Comparison of ENCODE assay signal across 1 cellular context in the genomic region with DNA sequence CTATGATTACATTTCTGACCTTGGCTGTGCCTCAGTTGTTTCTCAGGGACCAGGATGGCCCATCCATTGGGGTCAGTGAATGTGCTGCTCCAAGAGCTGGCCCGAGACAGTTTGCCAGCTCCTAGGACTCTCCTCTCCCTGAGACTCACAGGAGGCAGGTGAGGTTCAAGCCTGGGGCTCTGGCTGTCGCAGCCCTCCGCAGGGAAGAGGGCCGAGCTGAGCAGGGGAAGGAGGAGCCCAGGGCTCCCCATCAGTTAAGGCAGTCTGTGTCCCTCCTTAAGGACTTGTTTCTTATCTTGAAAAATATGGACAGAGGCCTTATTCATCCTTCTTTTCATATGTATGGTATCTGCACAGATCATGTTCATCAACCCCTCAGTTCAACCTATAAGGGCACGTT.
TF ChIP-seq lines count a peak whose summit lies in the region.

No MANE protein-coding gene starts in this region.

TF ChIP-seq in K562, 482 proteins besides CTCF, POLR2A, EP300 and RAD21:
- TF ChIP-seq SP2 (IDR thresholded peaks at IDR 0.05; ENCODE audit: extremely low read depth, low read depth, low read length, poor library complexity, severe bottlenecking) (peak; percentile 3), ZNF140 (CRISPR knock-in tag; IDR thresholded peaks at IDR 0.05) (no peak), PHF8 (IDR thresholded peaks at IDR 0.05; ENCODE audit: borderline replicate concordance, low read length) (no peak)
